8 cellular contexts compared by ENCODE assay signal in genomic region chr12:120538281-120539156, GRCh38. TPM values are rescaled to one million over a fixed set of nuclear protein-coding genes. Genes with fewer than 3 reads are reported as not detected.
DNase-seq lines count a peak whose midpoint lies in the region; ATAC-seq and TF ChIP-seq lines count a peak whose summit lies in the region.

No MANE protein-coding gene starts in this region.

- peak overlapping the region; percentile 71 for H3K27ac Mint-ChIP-seq in nephron progenitor cell

- no peaks in the 10 kb centered on the region for H3K27me3 Mint-ChIP-seq in nephron progenitor cell (ENCODE audit: low read depth, poor library complexity)

- H3K4me3 ChIP-seq in SK-N-MC (peak overlapping the region; percentile 78), esophagus (ENCODE audit: low read depth in 1 of 2, low read length in 2 of 2) (peak overlapping the region in 1 of 2 donors; percentile 89)

- no peak for TF ChIP-seq CTCF in nephron progenitor cell (IDR thresholded peaks at IDR 0.05)

- H3K9me3 ChIP-seq in SK-N-MC (ENCODE audit: low read depth, low read length) (no peaks in the 10 kb centered on the region), esophagus (ENCODE audit: control insufficient read depth in 2 of 2, insufficient read depth in 1 of 2, low read depth in 1 of 2, low read length in 1 of 2) (no peaks in the 10 kb centered on the region)

- DNase-seq in H4 (ENCODE audit: low spot score) (peak; percentile 74), SK-N-MC (ENCODE audit: low read depth, low spot score) (no peak), nephron progenitor cell (no peak), NCI-H446 treated with DMSO at 0.1 percent for 48 hours (lab: John Stamatoyannopoulos, UW) (no peak), DMS114 treated with DMSO at 0.1 percent for 48 hours (lab: John Stamatoyannopoulos, UW; ENCODE audit: unreplicated experiment) (no peak)
- DNase-seq in stimulated activated CD4-positive, alpha-beta T cell treated with anti-CD3 and anti-CD28 coated beads, Interleukin-4, amount 100 ng/mL, for 4 hours = no peak

- H3K27ac ChIP-seq in SK-N-MC = peak overlapping the region; percentile 73
- H3K27ac ChIP-seq in esophagus (ENCODE audit: low read depth in 2 of 2, low read length in 1 of 2) = peak overlapping the region; percentile 76 to 86

- WGBS in esophagus, 2 donors = 14 to 16% methylated on average over 6 of the region's 6 CpGs

- H3K4me1 Mint-ChIP-seq in nephron progenitor cell = peaks cover 41% of the 10 kb centered on the region

- H3K27me3 ChIP-seq in esophagus (ENCODE audit: control insufficient read depth in 1 of 2, insufficient read depth in 2 of 2, low read length in 2 of 2) = no peaks in the 10 kb centered on the region

- H3K36me3 ChIP-seq in SK-N-MC (ENCODE audit: insufficient read depth, low read length) (peaks cover 49% of the 10 kb centered on the region), esophagus (ENCODE audit: control insufficient read depth in 2 of 2, insufficient read depth in 2 of 2, low read length in 1 of 2) (no peaks in the 10 kb centered on the region)

- peaks cover 3 to 5% of the 10 kb centered on the region in 2 donors for H3K4me1 ChIP-seq in esophagus (ENCODE audit: control insufficient read depth in 2 of 2, insufficient read depth in 2 of 2, low read length in 1 of 2)

- no peak for ATAC-seq in HG03460 (IDR thresholded peaks at IDR 0.05; ENCODE audit: unreplicated experiment)

- H3K4me3 Mint-ChIP-seq in nephron progenitor cell = no peak overlapping the region

- no peaks in the 10 kb centered on the region for H3K9me3 Mint-ChIP-seq in nephron progenitor cell

- H3K9ac ChIP-seq in SK-N-MC (ENCODE audit: insufficient read length) = peak overlapping the region; percentile 52

- peaks cover 64% of the 10 kb centered on the region for H3K36me3 Mint-ChIP-seq in nephron progenitor cell (ENCODE audit: low read depth)

RNA-seq across cellular contexts. Expression of gene RNF10, which starts 4.4 kb away (rescaled TPM):
- total RNA-seq in H4 (2014; rRNA removed; shearing (Covaris generic)) = 59.4 and 74.9 TPM in 2 replicates
- 100 to 1,000 TPM; 110 to 288 TPM for polyA plus RNA-seq in esophagus

RNA-seq across cellular contexts. Expression of gene COQ5, which starts 9.6 kb away (rescaled TPM):
- total RNA-seq in H4 (2014; rRNA removed; shearing (Covaris generic)) = 47.9 and 50.9 TPM in 2 replicates
- 10 to 100 TPM; 18.6 to 19.5 TPM for polyA plus RNA-seq in esophagus

RNA-seq across cellular contexts. Expression of gene DYNLL1, which starts 42.6 kb away (rescaled TPM):
- 538 and 559 TPM in 2 replicates for total RNA-seq in H4 (2014; rRNA removed; shearing (Covaris generic))
- 1,000 to 10,000 TPM; 1,023 to 1,071 TPM for polyA plus RNA-seq in esophagus

RNA-seq across cellular contexts. Expression of gene POP5, which starts 42.7 kb away (rescaled TPM):
- total RNA-seq in H4 (2014; rRNA removed; shearing (Covaris generic)) = 71.1 and 77.5 TPM in 2 replicates
- 10 to 100 TPM; 35.8 to 38.8 TPM for polyA plus RNA-seq in esophagus
